In genomic region chr2:223815186-223815883, GRCh38 we compare ENCODE assay signal across 9 cellular contexts. TPM values are rescaled to one million over a fixed set of nuclear protein-coding genes. Genes with fewer than 3 reads are reported as not detected.
DNase-seq lines count a peak whose midpoint lies in the region; ATAC-seq and TF ChIP-seq lines count a peak whose summit lies in the region.
"Had no signal": no experiment of that assay in that cellular context is flagged by ENCODE, and none has a peak within 500 bp of the region (broad histone marks: within the 10 kb centered on the region; RNA-seq: fewer than 3 reads in every experiment).

No MANE protein-coding gene starts in this region.

- ATAC-seq in activated naive CD4-positive, alpha-beta T cell treated with anti-CD3 and anti-CD28 coated beads, Interleukin-2, amount 50 U/mL, for 72 hours: peak; percentile 59 to 93
- peak; percentile 44 for ATAC-seq in upper lobe of right lung
- ATAC-seq in left lobe of liver: no peak
- ATAC-seq in HG02885 (IDR thresholded peaks at IDR 0.05; ENCODE audit: poor library complexity, unreplicated experiment): no peak

- peak overlapping the region in 1 of 2 donors; percentile 2 for H3K27ac Mint-ChIP-seq in activated naive CD4-positive, alpha-beta T cell treated with anti-CD3 and anti-CD28 coated beads, Interleukin-2, amount 50 U/mL, for 72 hours
- H3K27ac Mint-ChIP-seq in activated naive CD4-positive, alpha-beta T cell treated with anti-CD3 and anti-CD28 coated beads, Interleukin-2, amount 10 ng/mL, durations not matched to agents 7 days and 5 days: no peak overlapping the region

- H3K4me3 Mint-ChIP-seq in activated naive CD4-positive, alpha-beta T cell treated with anti-CD3 and anti-CD28 coated beads, Interleukin-2, amount 10 ng/mL, durations not matched to agents 7 days and 5 days: no peak overlapping the region

- H3K9me3 Mint-ChIP-seq in activated naive CD4-positive, alpha-beta T cell treated with anti-CD3 and anti-CD28 coated beads, Interleukin-2, amount 50 U/mL, for 72 hours: no peaks in the 10 kb centered on the region
- H3K9me3 Mint-ChIP-seq in activated naive CD4-positive, alpha-beta T cell treated with anti-CD3 and anti-CD28 coated beads, Interleukin-2, amount 10 ng/mL, durations not matched to agents 7 days and 5 days: no peaks in the 10 kb centered on the region

- no peaks in the 10 kb centered on the region for H3K27me3 Mint-ChIP-seq in activated naive CD4-positive, alpha-beta T cell treated with anti-CD3 and anti-CD28 coated beads, Interleukin-2, amount 10 ng/mL, durations not matched to agents 7 days and 5 days

- no peak for DNase-seq in activated naive CD4-positive, alpha-beta T cell treated with anti-CD3 and anti-CD28 coated beads, Interleukin-2, amount 50 U/mL, for 72 hours (ENCODE audit: low spot score in 2 of 2)
- DNase-seq in activated naive CD4-positive, alpha-beta T cell treated with anti-CD3 and anti-CD28 coated beads, Interleukin-2, amount 10 ng/mL, durations not matched to agents 7 days and 5 days: no peak
- DNase-seq in PC-9: peak; percentile 75 to 100
- peak; percentile 91 for DNase-seq in fibroblast of the conjunctiva (ENCODE audit: low read depth)
- DNase-seq in upper lobe of right lung: no peak
- DNase-seq in iPS-NIHi7 (ENCODE audit: extremely low spot score): no peak
- DNase-seq in left lobe of liver (ENCODE audit: low spot score): no peak
- DNase-seq: NCI-H1417 treated with DMSO at 0.1 percent for 48 hours had no signal

- peak overlapping the region; percentile 55 for H3K4me2 ChIP-seq in PC-9

- H3K27ac ChIP-seq in PC-9: peak overlapping the region; percentile 79
- H3K27ac ChIP-seq in upper lobe of right lung: no peak overlapping the region

- H3K4me1 Mint-ChIP-seq in activated naive CD4-positive, alpha-beta T cell treated with anti-CD3 and anti-CD28 coated beads, Interleukin-2, amount 10 ng/mL, durations not matched to agents 7 days and 5 days: no peaks in the 10 kb centered on the region

- POLR2A ChIA-PET in PC-9 (lab: Charles Lee; ENCODE audit: unreplicated experiment): interaction anchor here (0.5 to 0.7 kb wide), 4 partner anchors 16 to 932 kb away, joined by 3 to 6 read pairs (median 4); no protein-coding TSS in a partner anchor

- H3K79me2 ChIP-seq in PC-9 (ENCODE audit: low read depth): peaks cover 89% of the 10 kb centered on the region

- BruUV-seq in PC-9 (replicated peaks; lab: Mats Ljungman, UMichigan): TSS peak; percentile 59

- H3K36me3 ChIP-seq in PC-9 (ENCODE audit: low read depth): no peaks in the 10 kb centered on the region
- no peaks in the 10 kb centered on the region for H3K36me3 ChIP-seq in upper lobe of right lung

- no peaks in the 10 kb centered on the region for H3K9me2 ChIP-seq in PC-9 (ENCODE audit: insufficient read depth)

- no peaks in the 10 kb centered on the region for H3K36me3 Mint-ChIP-seq in activated naive CD4-positive, alpha-beta T cell treated with anti-CD3 and anti-CD28 coated beads, Interleukin-2, amount 50 U/mL, for 72 hours
- no peaks in the 10 kb centered on the region for H3K36me3 Mint-ChIP-seq in activated naive CD4-positive, alpha-beta T cell treated with anti-CD3 and anti-CD28 coated beads, Interleukin-2, amount 10 ng/mL, durations not matched to agents 7 days and 5 days

- H3K4me3 ChIP-seq in PC-9 (peak overlapping the region; percentile 0; the same call in 1 of the 2 replicates), upper lobe of right lung (no peak overlapping the region)

- CTCF ChIA-PET in activated naive CD4-positive, alpha-beta T cell treated with anti-CD3 and anti-CD28 coated beads, Interleukin-2, amount 10 ng/mL, durations not matched to agents 7 days and 5 days (lab: Charles Lee): no interaction called here
- CTCF ChIA-PET in PC-9 (lab: Charles Lee): interaction anchor here (0.6 to 1.7 kb wide), 3 partner anchors 18 to 276 kb away, joined by 4 to 8 read pairs (median 6); no protein-coding TSS in a partner anchor

- H3K9me3 ChIP-seq in PC-9 (ENCODE audit: insufficient read depth, low read depth) (no peaks in the 10 kb centered on the region), upper lobe of right lung (no peaks in the 10 kb centered on the region)

- intact Hi-C loops in PC-9 (cut with micrococcal nuclease; ENCODE audit: unreplicated experiment) (loop anchor here (1.0 kb wide), 3 partner anchors 16 to 126 kb away; no protein-coding TSS in a partner anchor), upper lobe of right lung (cut with DNase I) (no loop called here)

- TF ChIP-seq CTCF in PC-9 (conservative IDR thresholded peaks at IDR 0.05) (no peak), upper lobe of right lung (IDR thresholded peaks at IDR 0.05) (no peak)

- no peaks in the 10 kb centered on the region for H4K20me1 ChIP-seq in PC-9 (ENCODE audit: insufficient read depth)

- H3F3A ChIP-seq in PC-9 (ENCODE audit: insufficient read depth, low read depth): peaks cover 48% of the 10 kb centered on the region

- H3K27me3 ChIP-seq in PC-9 (ENCODE audit: insufficient read depth, low read depth): no peaks in the 10 kb centered on the region
- H3K27me3 ChIP-seq in upper lobe of right lung: no peaks in the 10 kb centered on the region

- H3K4me1 ChIP-seq in PC-9 (replicated peaks; ENCODE audit: insufficient read depth) (peaks cover 62% of the 10 kb centered on the region), upper lobe of right lung (no peaks in the 10 kb centered on the region)

- H2AFZ ChIP-seq in PC-9: no peak overlapping the region

RNA-seq across cellular contexts. Expression of gene AP1S3, which starts 22.0 kb away (rescaled TPM):
- total RNA-seq in activated naive CD4-positive, alpha-beta T cell treated with anti-CD3 and anti-CD28 coated beads, Interleukin-2, amount 50 U/mL, for 72 hours: 1 to 10 TPM; 1.8 to 7.6 TPM
- total RNA-seq in PC-9 (2021) (61.3 and 73.3 TPM in 2 replicates), upper lobe of right lung (16.8 TPM), left lobe of liver (1.3 TPM)

Comparison
In these comparisons a context has a peak if more than half of its experiments do, and no peak if none do; other contexts are left out.
1. ATAC-seq: peak in activated naive CD4-positive, alpha-beta T cell treated with anti-CD3 and anti-CD28 coated beads, Interleukin-2, amount 50 U/mL, for 72 hours (2 of 2) and upper lobe of right lung (single experiment); none in left lobe of liver (single experiment) and HG02885 (single experiment).
2. DNase-seq: peak in PC-9 (2 of 2) and fibroblast of the conjunctiva (single experiment); none in activated naive CD4-positive, alpha-beta T cell treated with anti-CD3 and anti-CD28 coated beads, Interleukin-2, amount 50 U/mL, for 72 hours (0 of 2), activated naive CD4-positive, alpha-beta T cell treated with anti-CD3 and anti-CD28 coated beads, Interleukin-2, amount 10 ng/mL, durations not matched to agents 7 days and 5 days (single experiment), upper lobe of right lung (single experiment), iPS-NIHi7 (single experiment) and left lobe of liver (single experiment).